31 cellular contexts compared by ENCODE assay signal in genomic region chr4:141213550-141213991, GRCh38.
"Had no signal": no experiment of that assay in that cellular context is flagged by ENCODE, and none has a peak within 500 bp of the region (broad histone marks: within the 10 kb centered on the region; RNA-seq: fewer than 3 reads in every experiment).

No MANE protein-coding gene starts in this region.

- H3K9me3 Mint-ChIP-seq: activated CD4-positive, alpha-beta memory T cell treated with anti-CD3 and anti-CD28 coated beads for 36 hours; activated CD4-positive, alpha-beta T cell treated with anti-CD3 and anti-CD28 coated beads, Interleukin-2, amount 10 ng/mL, durations not matched to agents 24 days and 14 days; activated naive CD4-positive, alpha-beta T cell treated with anti-CD3 and anti-CD28 coated beads for 36 hours; activated naive CD4-positive, alpha-beta T cell treated with anti-CD3 and anti-CD28 coated beads, Interleukin-2, amount 50 U/mL, for 24 hours; activated naive CD8-positive, alpha-beta T cell treated with anti-CD3 and anti-CD28 coated beads for 36 hours; activated naive CD8-positive, alpha-beta T cell treated with anti-CD3 and anti-CD28 coated beads, Interleukin-2, amount 50 U/mL, for 24 hours; activated T-helper 1 cell treated with anti-CD3 and anti-CD28 coated beads, Interleukin-12 subunit alpha, Interleukin-12 subunit beta, Interleukin-2, Interleukin-4 antibody, amounts not matched to agents 30 ng/mL and 10 ng/mL and 1 ng/mL, durations not matched to agents 14 hours and 24 hours and 36 hours; activated T-helper 2 cell treated with anti-CD3 and anti-CD28 coated beads, Interferon-gamma antibody, Interleukin-2, Interleukin-4, amounts not matched to agents 10 μg/mL and 5 μg/mL and 100 μg/mL, durations not matched to agents 14 hours and 24 hours and 36 hours had no signal

- H3K4me3 ChIP-seq: adrenal gland, body of pancreas, colonic mucosa, esophagus squamous epithelium, gastroesophageal sphincter had no signal

- FAIRE-seq: endometrium, endothelial cell of umbilical vein had no signal

- H3K27me3 ChIP-seq: adrenal gland, body of pancreas, colonic mucosa, esophagus squamous epithelium, gastroesophageal sphincter had no signal

- H3K36me3 Mint-ChIP-seq: activated CD4-positive, alpha-beta memory T cell treated with anti-CD3 and anti-CD28 coated beads for 36 hours; activated CD8-positive, alpha-beta memory T cell treated with anti-CD3 and anti-CD28 coated beads, Interleukin-2, amount 10 ng/mL, durations not matched to agents 7 days and 5 days; activated naive CD8-positive, alpha-beta T cell treated with anti-CD3 and anti-CD28 coated beads for 36 hours had no signal

- H3K36me3 ChIP-seq: adrenal gland, colonic mucosa, esophagus squamous epithelium, gastroesophageal sphincter had no signal

- H3K4me1 Mint-ChIP-seq: activated CD4-positive, alpha-beta T cell treated with anti-CD3 and anti-CD28 coated beads for 36 hours; activated CD4-positive, alpha-beta T cell treated with anti-CD3 and anti-CD28 coated beads, Interleukin-2, amount 10 ng/mL, durations not matched to agents 24 days and 14 days; activated CD8-positive, alpha-beta memory T cell treated with anti-CD3 and anti-CD28 coated beads, Interleukin-2, amount 10 ng/mL, durations not matched to agents 7 days and 5 days; activated naive CD4-positive, alpha-beta T cell treated with anti-CD3 and anti-CD28 coated beads, Interleukin-2, amount 50 U/mL, for 24 hours had no signal

- DNase-seq: activated CD4-positive, alpha-beta memory T cell treated with anti-CD3 and anti-CD28 coated beads for 36 hours; activated CD4-positive, alpha-beta T cell treated with anti-CD3 and anti-CD28 coated beads for 36 hours; activated CD4-positive, alpha-beta T cell treated with anti-CD3 and anti-CD28 coated beads, Interleukin-2, amount 10 ng/mL, durations not matched to agents 24 days and 14 days; activated CD4-positive, CD25-positive, alpha-beta regulatory T cell treated with anti-CD3 and anti-CD28 coated beads, Interleukin-2, amount 50 U/mL, for 72 hours; activated CD8-positive, alpha-beta memory T cell treated with anti-CD3 and anti-CD28 coated beads, Interleukin-2, amount 10 ng/mL, durations not matched to agents 7 days and 5 days; activated CD8-positive, alpha-beta memory T cell treated with anti-CD3 and anti-CD28 coated beads, Interleukin-2, amount 50 U/mL, for 4 hours; activated CD8-positive, alpha-beta T cell treated with anti-CD3 and anti-CD28 coated beads, Interleukin-2, amount 10 ng/mL, durations not matched to agents 7 days and 5 days; activated effector memory CD4-positive, alpha-beta T cell treated with anti-CD3 and anti-CD28 coated beads, Interleukin-2, amount 50 U/mL, for 16 hours; activated naive CD4-positive, alpha-beta T cell treated with anti-CD3 and anti-CD28 coated beads for 36 hours; activated naive CD8-positive, alpha-beta T cell treated with anti-CD3 and anti-CD28 coated beads for 36 hours; activated naive CD8-positive, alpha-beta T cell treated with anti-CD3 and anti-CD28 coated beads, Interleukin-2, amount 50 U/mL, for 24 hours; activated T-cell treated with anti-CD3 and anti-CD28 coated beads, Interleukin-2, amount 50 U/mL, for 1 hour; activated T-cell treated with anti-CD3 and anti-CD28 coated beads, Interleukin-2, amount 50 U/mL, for 48 hours; adrenal gland; amygdala; aorta; body of pancreas; caudate nucleus; colonic mucosa; effector CD8-positive, alpha-beta T cell; esophagus squamous epithelium; foreskin melanocyte; T-helper 2 cell; T-helper 9 cell had no signal

- H3K27ac ChIP-seq: adrenal gland, body of pancreas, colonic mucosa, epithelial cell of prostate, esophagus squamous epithelium, gastroesophageal sphincter had no signal

- H3K27ac Mint-ChIP-seq: activated CD4-positive, alpha-beta memory T cell treated with anti-CD3 and anti-CD28 coated beads for 36 hours; activated CD4-positive, alpha-beta T cell treated with anti-CD3 and anti-CD28 coated beads for 36 hours; activated CD4-positive, alpha-beta T cell treated with anti-CD3 and anti-CD28 coated beads, Interleukin-2, amount 10 ng/mL, durations not matched to agents 24 days and 14 days; activated CD8-positive, alpha-beta memory T cell treated with anti-CD3 and anti-CD28 coated beads, Interleukin-2, amount 10 ng/mL, durations not matched to agents 7 days and 5 days; activated CD8-positive, alpha-beta T cell treated with anti-CD3 and anti-CD28 coated beads, Interleukin-2, amount 10 ng/mL, durations not matched to agents 7 days and 5 days; activated naive CD4-positive, alpha-beta T cell treated with anti-CD3 and anti-CD28 coated beads for 36 hours; activated naive CD4-positive, alpha-beta T cell treated with anti-CD3 and anti-CD28 coated beads, Interleukin-2, amount 50 U/mL, for 24 hours; activated naive CD8-positive, alpha-beta T cell treated with anti-CD3 and anti-CD28 coated beads for 36 hours; activated naive CD8-positive, alpha-beta T cell treated with anti-CD3 and anti-CD28 coated beads, Interleukin-2, amount 50 U/mL, for 24 hours; activated T-helper 1 cell treated with anti-CD3 and anti-CD28 coated beads, Interleukin-12 subunit alpha, Interleukin-12 subunit beta, Interleukin-2, Interleukin-4 antibody, amounts not matched to agents 30 ng/mL and 10 ng/mL and 1 ng/mL, durations not matched to agents 14 hours and 24 hours and 36 hours; activated T-helper 2 cell treated with anti-CD3 and anti-CD28 coated beads, Interferon-gamma antibody, Interleukin-2, Interleukin-4, amounts not matched to agents 10 μg/mL and 5 μg/mL and 100 μg/mL, durations not matched to agents 14 hours and 24 hours and 36 hours had no signal

- H3K4me3 Mint-ChIP-seq: activated CD4-positive, alpha-beta memory T cell treated with anti-CD3 and anti-CD28 coated beads for 36 hours; activated CD4-positive, alpha-beta T cell treated with anti-CD3 and anti-CD28 coated beads for 36 hours; activated CD4-positive, alpha-beta T cell treated with anti-CD3 and anti-CD28 coated beads, Interleukin-2, amount 10 ng/mL, durations not matched to agents 24 days and 14 days; activated CD8-positive, alpha-beta memory T cell treated with anti-CD3 and anti-CD28 coated beads, Interleukin-2, amount 10 ng/mL, durations not matched to agents 7 days and 5 days; activated CD8-positive, alpha-beta T cell treated with anti-CD3 and anti-CD28 coated beads, Interleukin-2, amount 10 ng/mL, durations not matched to agents 7 days and 5 days; activated naive CD4-positive, alpha-beta T cell treated with anti-CD3 and anti-CD28 coated beads for 36 hours; activated naive CD4-positive, alpha-beta T cell treated with anti-CD3 and anti-CD28 coated beads, Interleukin-2, amount 50 U/mL, for 24 hours; activated naive CD8-positive, alpha-beta T cell treated with anti-CD3 and anti-CD28 coated beads for 36 hours; activated naive CD8-positive, alpha-beta T cell treated with anti-CD3 and anti-CD28 coated beads, Interleukin-2, amount 50 U/mL, for 24 hours; activated T-helper 1 cell treated with anti-CD3 and anti-CD28 coated beads, Interleukin-12 subunit alpha, Interleukin-12 subunit beta, Interleukin-2, Interleukin-4 antibody, amounts not matched to agents 30 ng/mL and 10 ng/mL and 1 ng/mL, durations not matched to agents 14 hours and 24 hours and 36 hours had no signal

- H3K4me1 ChIP-seq: adrenal gland, body of pancreas, colonic mucosa, esophagus squamous epithelium had no signal

- H3K9me3 ChIP-seq: adrenal gland, body of pancreas, colonic mucosa, esophagus squamous epithelium, gastroesophageal sphincter had no signal
